Comparison of ENCODE assay signal across 19 cellular contexts in the genomic region with DNA sequence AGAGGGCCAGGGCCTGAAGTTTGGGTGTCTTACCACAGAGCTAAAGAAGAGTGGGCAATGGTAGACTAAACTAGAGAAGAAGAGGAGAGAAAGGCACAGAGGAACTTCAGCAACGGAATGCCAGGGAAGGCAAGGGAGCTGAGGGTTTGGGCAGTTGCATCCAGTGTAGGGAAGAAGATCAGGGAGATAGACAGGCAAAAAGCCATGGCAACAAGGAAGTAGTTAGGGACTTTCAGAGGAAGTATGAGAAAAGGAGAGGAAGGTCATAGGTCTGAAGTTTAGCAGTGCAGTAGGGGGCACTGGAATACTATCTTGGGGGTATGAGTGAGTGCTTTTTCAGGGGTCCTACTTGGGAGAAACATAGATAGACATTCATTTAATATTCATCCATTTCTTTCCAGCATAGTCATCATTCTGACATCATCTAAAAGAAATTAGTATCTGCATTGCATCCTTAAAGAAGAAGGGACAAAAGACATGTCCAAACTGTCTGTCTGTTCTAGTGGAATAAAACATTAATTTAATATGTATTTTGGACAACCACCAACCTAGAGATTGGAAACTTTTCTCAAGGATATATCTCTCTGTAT. TPM values are rescaled to one million over a fixed set of nuclear protein-coding genes. Genes with fewer than 3 reads are reported as not detected.
DNase-seq lines count a peak whose midpoint lies in the region; ATAC-seq and TF ChIP-seq lines count a peak whose summit lies in the region.
"Had no signal": no experiment of that assay in that cellular context is flagged by ENCODE, and none has a peak within 500 bp of the region (broad histone marks: within the 10 kb centered on the region; RNA-seq: fewer than 3 reads in every experiment).

No MANE protein-coding gene starts in this region.

- TF ChIP-seq CTCF in brain (conservative IDR thresholded peaks at IDR 0.05) (no peak), nephron progenitor cell (IDR thresholded peaks at IDR 0.05) (no peak)

- ATAC-seq in GM21526 (IDR thresholded peaks at IDR 0.05; ENCODE audit: low FRiP score, unreplicated experiment) = no peak
- ATAC-seq: lower lobe of right lung; stimulated activated naive CD8-positive, alpha-beta T cell treated with anti-CD3 and anti-CD28 coated beads, Interleukin-15, amount 100 ng/mL, for 72 hours had no signal

- peak overlapping the region; percentile 57 for H3K27ac Mint-ChIP-seq in T-helper 1 cell treated with Interleukin-12 subunit alpha and Interleukin-12 subunit beta and Interleukin-4 antibody, amounts not matched to agents 30 μg/mL and 1 μg/mL, for 36 hours
- H3K27ac Mint-ChIP-seq in IgD-negative memory B cell (peak overlapping the region in 2 of 3 donors; percentile 3 to 59), brain (peak overlapping the region in 3 of 5 experiments; percentile 48 to 82 (median 75)), nephron progenitor cell (peak overlapping the region; percentile 17)
- H3K27ac Mint-ChIP-seq: activated naive CD8-positive, alpha-beta T cell treated with anti-CD3 and anti-CD28 coated beads, Interleukin-2, amount 10 ng/mL, durations not matched to agents 7 days and 5 days; activated T-cell treated with anti-CD3 and anti-CD28 coated beads, Interleukin-2, amount 50 U/mL, for 24 hours; stimulated activated naive CD8-positive, alpha-beta T cell treated with anti-CD3 and anti-CD28 coated beads, Interleukin-15, amount 100 ng/mL, for 72 hours had no signal

- H3K4me1 Mint-ChIP-seq in T-helper 1 cell treated with Interleukin-12 subunit alpha and Interleukin-12 subunit beta and Interleukin-4 antibody, amounts not matched to agents 30 μg/mL and 1 μg/mL, for 36 hours (ENCODE audit: low read depth) = peaks cover 18% of the 10 kb centered on the region
- H3K4me1 Mint-ChIP-seq in IgD-negative memory B cell = peaks cover 10 to 12% (median 12%) of the 10 kb centered on the region in 3 donors
- peaks cover 21% of the 10 kb centered on the region for H3K4me1 Mint-ChIP-seq in brain
- peaks cover 16% of the 10 kb centered on the region for H3K4me1 Mint-ChIP-seq in nephron progenitor cell

- no peaks in the 10 kb centered on the region for H3K9me3 Mint-ChIP-seq in T-helper 1 cell treated with Interleukin-12 subunit alpha and Interleukin-12 subunit beta and Interleukin-4 antibody, amounts not matched to agents 30 μg/mL and 1 μg/mL, for 36 hours
- H3K9me3 Mint-ChIP-seq in IgD-negative memory B cell (no peaks in the 10 kb centered on the region), brain (no peaks in the 10 kb centered on the region), nephron progenitor cell (no peaks in the 10 kb centered on the region)
- H3K9me3 Mint-ChIP-seq: activated naive CD8-positive, alpha-beta T cell treated with anti-CD3 and anti-CD28 coated beads, Interleukin-2, amount 10 ng/mL, durations not matched to agents 7 days and 5 days; activated T-cell treated with anti-CD3 and anti-CD28 coated beads, Interleukin-2, amount 50 U/mL, for 24 hours; CD14-positive monocyte; stimulated activated naive CD8-positive, alpha-beta T cell treated with anti-CD3 and anti-CD28 coated beads, Interleukin-15, amount 100 ng/mL, for 72 hours had no signal

- no peaks in the 10 kb centered on the region for H3K27me3 Mint-ChIP-seq in T-helper 1 cell treated with Interleukin-12 subunit alpha and Interleukin-12 subunit beta and Interleukin-4 antibody, amounts not matched to agents 30 μg/mL and 1 μg/mL, for 36 hours (ENCODE audit: low read depth)
- no peaks in the 10 kb centered on the region for H3K27me3 Mint-ChIP-seq in IgD-negative memory B cell
- H3K27me3 Mint-ChIP-seq in brain = peaks cover 14% of the 10 kb centered on the region
- peaks cover 3% of the 10 kb centered on the region for H3K27me3 Mint-ChIP-seq in nephron progenitor cell (ENCODE audit: low read depth, poor library complexity)
- H3K27me3 Mint-ChIP-seq: activated naive CD8-positive, alpha-beta T cell treated with anti-CD3 and anti-CD28 coated beads, Interleukin-2, amount 10 ng/mL, durations not matched to agents 7 days and 5 days; activated T-cell treated with anti-CD3 and anti-CD28 coated beads, Interleukin-2, amount 50 U/mL, for 24 hours; stimulated activated naive CD8-positive, alpha-beta T cell treated with anti-CD3 and anti-CD28 coated beads, Interleukin-15, amount 100 ng/mL, for 72 hours had no signal

- no peak for DNase-seq in T-helper 1 cell
- DNase-seq in nephron progenitor cell = no peak
- DNase-seq in DMS114 treated with DMSO at 0.1 percent for 48 hours (lab: John Stamatoyannopoulos, UW; ENCODE audit: unreplicated experiment) = no peak
- DNase-seq in stimulated activated CD4-positive, alpha-beta T cell treated with anti-CD3 and anti-CD28 coated beads, Interleukin-12 subunit alpha, Interleukin-12 subunit beta, amount 100 ng/mL, for 4 hours = no peak
- DNase-seq: activated CD4-positive, alpha-beta T cell treated with anti-CD3 and anti-CD28 coated beads, Interleukin-2, amount 50 U/mL, for 4 hours; activated naive CD8-positive, alpha-beta T cell treated with anti-CD3 and anti-CD28 coated beads, Interleukin-2, amount 10 ng/mL, durations not matched to agents 7 days and 5 days; activated T-cell treated with anti-CD3 and anti-CD28 coated beads, Interleukin-2, amount 50 U/mL, for 24 hours; DMS79 treated with DMSO at 0.1 percent for 48 hours; glutamatergic neuron; lower lobe of right lung; MM.1S; NCI-H187 treated with DMSO at 0.1 percent for 48 hours; NCI-H526; stimulated activated naive CD8-positive, alpha-beta T cell treated with anti-CD3 and anti-CD28 coated beads, Interleukin-15, amount 100 ng/mL, for 72 hours had no signal

- peak overlapping the region; percentile 29 for H3K4me3 Mint-ChIP-seq in T-helper 1 cell treated with Interleukin-12 subunit alpha and Interleukin-12 subunit beta and Interleukin-4 antibody, amounts not matched to agents 30 μg/mL and 1 μg/mL, for 36 hours
- H3K4me3 Mint-ChIP-seq in IgD-negative memory B cell (peak overlapping the region in 3 of 4 donors; percentile 1 to 52 (median 42)), brain (peak overlapping the region in 3 of 5 experiments; percentile 27 to 82 (median 44)), nephron progenitor cell (no peak overlapping the region)
- H3K4me3 Mint-ChIP-seq: activated naive CD8-positive, alpha-beta T cell treated with anti-CD3 and anti-CD28 coated beads, Interleukin-2, amount 10 ng/mL, durations not matched to agents 7 days and 5 days; stimulated activated naive CD8-positive, alpha-beta T cell treated with anti-CD3 and anti-CD28 coated beads, Interleukin-15, amount 100 ng/mL, for 72 hours had no signal

- H3K36me3 Mint-ChIP-seq in T-helper 1 cell treated with Interleukin-12 subunit alpha and Interleukin-12 subunit beta and Interleukin-4 antibody, amounts not matched to agents 30 μg/mL and 1 μg/mL, for 36 hours (ENCODE audit: low read depth) = no peaks in the 10 kb centered on the region
- H3K36me3 Mint-ChIP-seq in IgD-negative memory B cell (no peaks in the 10 kb centered on the region), brain (peaks cover 3% of the 10 kb centered on the region), nephron progenitor cell (ENCODE audit: low read depth) (no peaks in the 10 kb centered on the region)
- H3K36me3 Mint-ChIP-seq: activated naive CD8-positive, alpha-beta T cell treated with anti-CD3 and anti-CD28 coated beads, Interleukin-2, amount 10 ng/mL, durations not matched to agents 7 days and 5 days; CD14-positive monocyte had no signal

RNA-seq across cellular contexts. Expression of gene NF1, which starts 2.2 kb away (rescaled TPM):
- polyA plus RNA-seq in IgD-negative memory B cell (10.0 TPM), brain (ENCODE audit: insufficient read depth, low read depth, low replicate concordance) (16.0 TPM)

Comparison
In these comparisons a context has a peak if more than half of its experiments do, and no peak if none do; other contexts are left out.
1. H3K27ac Mint-ChIP-seq: peak in every context shown above with its lines; median percentile 75 in brain; 57 in T-helper 1 cell treated with Interleukin-12 subunit alpha and Interleukin-12 subunit beta and Interleukin-4 antibody, amounts not matched to agents 30 μg/mL and 1 μg/mL, for 36 hours; 31 in IgD-negative memory B cell; 17 in nephron progenitor cell.